ENCODE assay signal across 26 cellular contexts in genomic region chr19:275000-275399, GRCh38. TPM values are rescaled to one million over a fixed set of nuclear protein-coding genes. Genes with fewer than 3 reads are reported as not detected.
DNase-seq lines count a peak whose midpoint lies in the region; ATAC-seq and TF ChIP-seq lines count a peak whose summit lies in the region.
"Had no signal": no experiment of that assay in that cellular context is flagged by ENCODE, and none has a peak within 500 bp of the region (broad histone marks: within the 10 kb centered on the region; RNA-seq: fewer than 3 reads in every experiment).

No MANE protein-coding gene starts in this region.

- no peaks in the 10 kb centered on the region for H3K36me3 Mint-ChIP-seq in type B pancreatic cell
- H3K36me3 Mint-ChIP-seq: CD14-positive monocyte; CD4-positive, alpha-beta memory T cell; CD4-positive, CD25-positive, alpha-beta regulatory T cell; CD8-positive, alpha-beta memory T cell had no signal

- H3K36me3 ChIP-seq in right atrium auricular region (no peaks in the 10 kb centered on the region), osteoblast (ENCODE audit: insufficient read depth, low read length) (no peaks in the 10 kb centered on the region)
- H3K36me3 ChIP-seq: BE2C, BLaER1 had no signal

- intact Hi-C loops in Right ventricle myocardium inferior (cut with DNase I) = no loop called here

- H3K9me3 ChIP-seq in right atrium auricular region (no peaks in the 10 kb centered on the region), osteoblast (ENCODE audit: low read depth, low read length) (no peaks in the 10 kb centered on the region)
- H3K9me3 ChIP-seq: BE2C, BLaER1 had no signal

- H3K9me3 Mint-ChIP-seq in type B pancreatic cell = no peaks in the 10 kb centered on the region
- H3K9me3 Mint-ChIP-seq: CD4-positive, alpha-beta memory T cell; CD4-positive, CD25-positive, alpha-beta regulatory T cell had no signal

- no peak overlapping the region for H3K4me2 ChIP-seq in osteoblast (ENCODE audit: insufficient read depth, low read length)
- H3K4me2 ChIP-seq: BLaER1 had no signal

- peaks cover 43% of the 10 kb centered on the region for H3K27me3 Mint-ChIP-seq in type B pancreatic cell

- H3K4me1 Mint-ChIP-seq in type B pancreatic cell (ENCODE audit: unreplicated experiment) = no peaks in the 10 kb centered on the region
- H3K4me1 Mint-ChIP-seq: CD14-positive monocyte; CD4-positive, alpha-beta memory T cell; CD4-positive, CD25-positive, alpha-beta regulatory T cell; CD8-positive, alpha-beta memory T cell had no signal

- no peak overlapping the region for H3K4me3 Mint-ChIP-seq in type B pancreatic cell
- H3K4me3 Mint-ChIP-seq: CD14-positive monocyte; CD4-positive, alpha-beta memory T cell; CD8-positive, alpha-beta memory T cell had no signal

- no peak overlapping the region for H3K27ac ChIP-seq in right atrium auricular region
- no peak overlapping the region for H3K27ac ChIP-seq in osteoblast (ENCODE audit: low read depth, low read length)
- H3K27ac ChIP-seq: BLaER1 had no signal

- no peaks in the 10 kb centered on the region for H3K79me2 ChIP-seq in osteoblast (ENCODE audit: insufficient read depth, low read length)

- no peak overlapping the region for H2AFZ ChIP-seq in osteoblast (ENCODE audit: low read length)

- in situ Hi-C loops in GM13976 (cut with MboI; ENCODE audit: low sequenced_read_pairs, unreplicated experiment) = no loop called here

- H3K27me3 ChIP-seq in right atrium auricular region = no peaks in the 10 kb centered on the region
- peaks cover 6% of the 10 kb centered on the region for H3K27me3 ChIP-seq in osteoblast (ENCODE audit: insufficient read depth, low read length)
- H3K27me3 ChIP-seq: BLaER1 had no signal

- no peaks in the 10 kb centered on the region for H3K4me1 ChIP-seq in right atrium auricular region
- H3K4me1 ChIP-seq in osteoblast (ENCODE audit: insufficient read depth, low read length) = no peaks in the 10 kb centered on the region
- H3K4me1 ChIP-seq: BE2C had no signal

- H3K27ac Mint-ChIP-seq in type B pancreatic cell = no peak overlapping the region
- H3K27ac Mint-ChIP-seq: CD14-positive monocyte; CD4-positive, alpha-beta memory T cell; CD4-positive, CD25-positive, alpha-beta regulatory T cell; CD8-positive, alpha-beta memory T cell had no signal

- no peaks in the 10 kb centered on the region for H4K20me1 ChIP-seq in osteoblast (ENCODE audit: insufficient read depth, low read length)
- H4K20me1 ChIP-seq: BLaER1 had no signal

- H3K4me3 ChIP-seq in right atrium auricular region = no peak overlapping the region
- H3K4me3 ChIP-seq in osteoblast (ENCODE audit: insufficient read depth, low read length) = no peak overlapping the region
- H3K4me3 ChIP-seq: BLaER1 had no signal

- ATAC-seq in Right ventricle myocardium inferior = no peak

- peak; percentile 36 for DNase-seq in right atrium auricular region (ENCODE audit: low spot score)
- DNase-seq in Right ventricle myocardium inferior (ENCODE audit: missing footprints) = no peak
- DNase-seq in GM13976 (ENCODE audit: low spot score) = peak; percentile 3
- DNase-seq in osteoblast (ENCODE audit: insufficient read length, low spot score, missing footprints) = peak; percentile 42
- peak; percentile 32 for DNase-seq in type B pancreatic cell (ENCODE audit: extremely low spot score, unreplicated experiment)
- no peak for DNase-seq in islet precursor cell
- no peak for DNase-seq in SHP77 (lab: John Stamatoyannopoulos, UW)
- DNase-seq in NCI-H2081 (lab: John Stamatoyannopoulos, UW) = no peak
- DNase-seq: 8988T; ACHN; BE2C; C1 segment of cervical spinal cord; CD4-positive, alpha-beta memory T cell; CD4-positive, CD25-positive, alpha-beta regulatory T cell; CD8-positive, alpha-beta memory T cell; COR-L47; DMS 273 treated with DMSO at 0.1 percent for 48 hours; DMS153; DMS53; DMS79; DND-41; EL; GDM1 had no signal

- TF ChIP-seq CTCF in right atrium auricular region (IDR thresholded peaks at IDR 0.05) = no peak
- TF ChIP-seq CTCF in GM13976 (IDR thresholded peaks at IDR 0.05; ENCODE audit: borderline replicate concordance, control extremely low read depth, extremely low read depth, insufficient read depth, missing control alignments) = no peak
- TF ChIP-seq CTCF in osteoblast (IDR thresholded peaks at IDR 0.05; ENCODE audit: extremely low read depth, low read depth, low read length) = no peak
- TF ChIP-seq CTCF in type B pancreatic cell (conservative IDR thresholded peaks at IDR 0.05) = no peak

RNA-seq across cellular contexts. Expression of gene PLPP2, which starts 16.2 kb away (rescaled TPM):
- 1 to 10 TPM in 1 of 2 donors, under 1 TPM in 1; 0.82 to 3.3 TPM for total RNA-seq in right atrium auricular region
- total RNA-seq in Right ventricle myocardium inferior = 0.76 TPM
- total RNA-seq in osteoblast = 1.1 and 1.5 TPM in 2 replicates
- 7.6 and 8.6 TPM in 2 replicates for total RNA-seq in type B pancreatic cell (ENCODE audit: low replicate concordance)
- total RNA-seq: CD8-positive, alpha-beta memory T cell; G401 had no signal

Comparison
In these comparisons a context has a peak if more than half of its experiments do, and no peak if none do; other contexts are left out.
1. DNase-seq: peak in right atrium auricular region (single experiment), GM13976 (single experiment), osteoblast (single experiment) and type B pancreatic cell (single experiment); none in Right ventricle myocardium inferior (single experiment), islet precursor cell (single experiment), SHP77 (0 of 2) and NCI-H2081 (0 of 2).